23 cellular contexts compared by ENCODE assay signal in the genomic region with DNA sequence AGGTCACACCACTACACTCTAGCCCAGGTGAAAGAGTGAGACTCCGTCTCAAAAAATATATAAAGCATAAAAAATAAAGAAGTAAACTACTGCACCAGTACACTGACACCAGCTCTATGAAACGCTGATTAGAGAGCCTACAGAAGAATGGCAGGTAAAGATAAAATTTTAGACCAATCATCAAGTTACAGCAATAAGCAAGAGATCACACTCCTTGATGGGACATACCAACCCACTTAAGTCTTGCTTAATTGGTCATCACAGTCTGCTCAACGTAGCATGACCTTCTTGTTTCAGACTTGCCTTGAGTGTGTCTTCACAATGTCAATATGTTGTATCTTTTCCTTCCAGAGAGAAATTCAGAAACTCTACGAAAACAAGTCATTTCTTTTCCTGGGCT.
"Had no signal": no experiment of that assay in that cellular context is flagged by ENCODE, and none has a peak within 500 bp of the region (broad histone marks: within the 10 kb centered on the region; RNA-seq: fewer than 3 reads in every experiment).

No MANE protein-coding gene starts in this region.

- H3K27ac Mint-ChIP-seq: mesothelial cell of epicardium; natural killer cell treated with Interleukin-12 subunit alpha and Interleukin-12 subunit beta and Interleukin-15 and Interleukin-18, amount 100 ng/mL, for 72 hours; progenitor cell of endocrine pancreas had no signal

- H3K4me1 Mint-ChIP-seq: mesothelial cell of epicardium, naive B cell, neural crest cell had no signal

- ATAC-seq: left lobe of liver; mucosa of descending colon; natural killer cell treated with Interleukin-12 subunit alpha and Interleukin-12 subunit beta and Interleukin-15 and Interleukin-18, amount 100 ng/mL, for 72 hours; pancreas; sciatic nerve had no signal

- DNase-seq: dermis blood vessel endothelial cell; effector memory CD4-positive, alpha-beta T cell; esophagus squamous epithelium; foreskin melanocyte; kidney; mesenchymal stem cell; mucosa of descending colon; naive B cell; pancreas; stimulated activated CD4-positive, alpha-beta T cell treated with anti-CD3 and anti-CD28 coated beads, Interleukin-12 subunit alpha, Interleukin-12 subunit beta, amount 100 ng/mL, for 4 hours; stimulated activated CD4-positive, alpha-beta T cell treated with anti-CD3 and anti-CD28 coated beads, Interleukin-1b, Interleukin-23, amount 100 ng/mL, for 48 hours; stimulated activated CD4-positive, alpha-beta T cell treated with anti-CD3 and anti-CD28 coated beads, Interleukin-4, amount 100 ng/mL, for 1 hour; stimulated activated CD8-positive, alpha-beta memory T cell treated with anti-CD3 and anti-CD28 coated beads, Interleukin-4, amount 100 ng/mL, for 48 hours; stimulated activated naive CD4-positive, alpha-beta T cell treated with Interleukin-2 at 50 U/mL for 16 hours; stomach; thyroid gland; trophoblast cell had no signal

- H3K27me3 Mint-ChIP-seq: naive B cell; natural killer cell treated with Interleukin-12 subunit alpha and Interleukin-12 subunit beta and Interleukin-15 and Interleukin-18, amount 100 ng/mL, for 72 hours; progenitor cell of endocrine pancreas had no signal

- H3K9me3 Mint-ChIP-seq: mesothelial cell of epicardium; naive B cell; natural killer cell treated with Interleukin-12 subunit alpha and Interleukin-12 subunit beta and Interleukin-15 and Interleukin-18, amount 100 ng/mL, for 72 hours; neural crest cell had no signal

- H3K4me3 Mint-ChIP-seq: mesothelial cell of epicardium; naive B cell; natural killer cell treated with Interleukin-12 subunit alpha and Interleukin-12 subunit beta and Interleukin-15 and Interleukin-18, amount 100 ng/mL, for 72 hours; neural crest cell had no signal
